12 cellular contexts compared by ENCODE assay signal in the genomic region with DNA sequence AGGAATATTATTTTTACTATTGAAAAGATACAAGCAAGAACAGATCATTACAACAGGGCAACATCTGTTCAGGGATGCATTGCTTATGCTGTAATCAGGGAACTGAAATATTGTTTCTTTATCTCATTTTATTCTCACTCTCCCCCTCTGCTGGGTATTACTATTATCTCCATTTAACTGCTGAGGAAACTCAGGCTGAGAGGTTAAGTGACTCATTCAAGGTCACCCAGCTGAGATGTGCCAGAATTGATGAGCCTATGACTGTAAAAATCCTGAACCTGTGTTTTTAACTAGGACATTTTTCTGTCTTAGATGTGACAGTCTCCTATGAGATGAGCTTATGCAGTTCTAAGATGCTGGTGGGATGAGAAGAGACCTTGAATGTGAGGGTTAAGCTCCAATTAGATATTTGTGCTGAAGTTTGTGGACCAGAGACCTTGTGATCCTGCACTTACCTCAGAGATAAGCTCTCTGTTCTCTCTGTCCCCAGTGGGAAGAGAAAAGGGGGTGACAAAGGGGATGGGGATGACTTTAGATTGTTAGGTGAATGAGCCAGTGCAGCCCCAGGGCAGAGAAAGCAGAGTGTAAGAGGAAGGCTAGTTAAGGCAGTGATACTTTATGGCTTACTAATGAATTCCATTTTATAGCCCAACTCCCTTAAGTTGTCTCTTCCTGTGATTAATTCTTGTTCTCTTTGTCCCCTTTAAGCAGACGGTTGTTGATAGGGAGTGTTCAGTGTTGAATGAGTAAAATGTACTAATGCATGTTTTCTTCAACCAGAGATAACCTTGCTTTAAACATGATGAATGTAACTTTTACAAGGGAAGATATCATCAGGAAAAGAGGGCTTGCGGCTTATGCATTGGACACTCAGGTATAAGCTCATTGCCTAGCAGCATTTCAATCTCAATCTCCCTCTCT.
A peak's percentile ranks its signal among the peaks of the same experiment; 100 is the strongest.
DNase-seq lines count a peak whose midpoint lies in the region; ATAC-seq, FAIRE-seq and TF ChIP-seq lines count a peak whose summit lies in the region.
"Had no signal": no experiment of that assay in that cellular context is flagged by ENCODE, and none has a peak within 500 bp of the region (broad histone marks: within the 10 kb centered on the region; RNA-seq: fewer than 3 reads in every experiment).

No MANE protein-coding gene starts in this region.

- H3K4me1 ChIP-seq in Loucy (ENCODE audit: insufficient read depth, low read length, poor library complexity, severe bottlenecking), result no peaks in the 10 kb centered on the region
- H3K4me1 ChIP-seq: suprapubic skin had no signal

- TF ChIP-seq CTCF in AG09319 (IDR thresholded peaks at IDR 0.05; ENCODE audit: low read depth, low read length), result peak; percentile 17
- 0 out of 2 replicates have a peak, but pooled peaks have one; percentile 17 for TF ChIP-seq CTCF in Loucy (conservative IDR thresholded peaks at IDR 0.05; ENCODE audit: low read length)

- H3K79me2 ChIP-seq in Loucy (ENCODE audit: insufficient read depth, low read length), result no peaks in the 10 kb centered on the region

- no peak overlapping the region for H3K9ac ChIP-seq in Loucy (ENCODE audit: low read depth, low read length, poor library complexity, severe bottlenecking)
- H3K9ac ChIP-seq: KMS-11 had no signal

- no peak overlapping the region for H3K4me3 ChIP-seq in Loucy (ENCODE audit: low read length, poor library complexity, severe bottlenecking)
- H3K4me3 ChIP-seq: suprapubic skin had no signal

- no peaks in the 10 kb centered on the region for H3K27me3 ChIP-seq in Loucy (ENCODE audit: insufficient read depth, low read length, poor library complexity, severe bottlenecking)
- H3K27me3 ChIP-seq: suprapubic skin had no signal

- no peaks in the 10 kb centered on the region for H4K20me1 ChIP-seq in Loucy (ENCODE audit: insufficient read depth, low read length, poor library complexity, severe bottlenecking)

- no peak overlapping the region for H3K4me2 ChIP-seq in Loucy (ENCODE audit: low read depth, low read length, poor library complexity, severe bottlenecking)
- H3K4me2 ChIP-seq: KMS-11 had no signal

- no peaks in the 10 kb centered on the region for H3K36me3 ChIP-seq in Loucy (ENCODE audit: insufficient read depth, low read length)
- H3K36me3 ChIP-seq: suprapubic skin had no signal

- no peak for ATAC-seq in HG03135 (IDR thresholded peaks at IDR 0.05; ENCODE audit: unreplicated experiment)
- ATAC-seq in HG02973 (IDR thresholded peaks at IDR 0.05; ENCODE audit: unreplicated experiment), result no peak
- ATAC-seq: activated CD4-positive, alpha-beta T cell treated with anti-CD3 and anti-CD28 coated beads for 36 hours had no signal

- TF ChIP-seq POLR2A in GM12891 (IDR thresholded peaks at IDR 0.05; ENCODE audit: low read depth, low read length), result no peak

- no peaks in the 10 kb centered on the region for H3K9me3 ChIP-seq in Loucy (ENCODE audit: insufficient read depth, low read depth, low read length)
- H3K9me3 ChIP-seq: suprapubic skin had no signal

- no peaks in the 10 kb centered on the region for H3K9me2 ChIP-seq in Loucy (replicated peaks; ENCODE audit: low read depth, low read length)

- DNase-seq in AG09319 (ENCODE audit: extremely low read depth, low read depth) (no peak), amniotic epithelial cell (ENCODE audit: low read depth) (peak; percentile 95), kidney tubule cell (ENCODE audit: low spot score) (peak; percentile 69), iPS-NIHi11 (ENCODE audit: low spot score) (no peak), GM12891 (ENCODE audit: insufficient read length, low spot score) (no peak)
- DNase-seq: activated CD4-positive, alpha-beta T cell treated with anti-CD3 and anti-CD28 coated beads for 36 hours; NCI-H774 had no signal

- no peaks in the 10 kb centered on the region for H3F3A ChIP-seq in Loucy (ENCODE audit: low read depth)

- H2AFZ ChIP-seq in Loucy (ENCODE audit: low read length), result 0 out of 2 replicates have a peak overlapping the region, but pooled peaks have one; percentile 3

- no peak for FAIRE-seq in GM12891 (lab: Jason Lieb, UNC)

TF ChIP-seq in GM12891, 5 proteins besides CTCF, POLR2A, EP300 and RAD21:
- TF ChIP-seq TAF1 (IDR thresholded peaks at IDR 0.05; ENCODE audit: low read depth, low read length) (no peak), POLR2AphosphoS5 (IDR thresholded peaks at IDR 0.05; ENCODE audit: low read depth, low read length) (no peak), SPI1 (IDR thresholded peaks at IDR 0.05; ENCODE audit: low read depth, low read length) (no peak), POU2F2 (IDR thresholded peaks at IDR 0.05; ENCODE audit: low read depth, low read length) (no peak), PAX5 (IDR thresholded peaks at IDR 0.05; ENCODE audit: insufficient read depth, low read length, severe bottlenecking) (no peak)

Comparison
In these comparisons a context has a peak if more than half of its experiments do, and no peak if none do; other contexts are left out.
1. DNase-seq: peak in amniotic epithelial cell (single experiment) and kidney tubule cell (single experiment); none in AG09319 (single experiment), iPS-NIHi11 (single experiment) and GM12891 (single experiment).